Comparison of ENCODE assay signal across 6 cellular contexts in genomic region chr11:75743159-75743558, GRCh38. TPM values are rescaled to one million over a fixed set of nuclear protein-coding genes. Genes with fewer than 3 reads are reported as not detected.
"Had no signal": no experiment of that assay in that cellular context is flagged by ENCODE, and none has a peak within 500 bp of the region (broad histone marks: within the 10 kb centered on the region; RNA-seq: fewer than 3 reads in every experiment).

No MANE protein-coding gene starts in this region.

RNA-seq across cellular contexts. Expression of gene MOGAT2, which starts 25.5 kb away (rescaled TPM):
- total RNA-seq: GM23248, H4, H7, HFFc6, HT1080 had no signal
- polyA plus RNA-seq: GM23248, IgD-negative memory B cell had no signal
